3 cellular contexts compared by ENCODE assay signal in genomic region chr22:27257987-27258386, GRCh38.
TF ChIP-seq lines count a peak whose summit lies in the region.

No MANE protein-coding gene starts in this region.

TF ChIP-seq in SK-N-SH, 30 proteins besides CTCF, POLR2A, EP300 and RAD21 (continued from another document):
- TF ChIP-seq PBX3 (IDR thresholded peaks at IDR 0.05) (no peak), TEAD4 (IDR thresholded peaks at IDR 0.05; ENCODE audit: borderline replicate concordance, insufficient read depth) (no peak), NRF1 (IDR thresholded peaks at IDR 0.05; ENCODE audit: low read depth, low read length) (no peak)
TF ChIP-seq in SK-N-SH: peak in this region for 0.

TF ChIP-seq in SK-N-SH treated with all-trans-retinoic acid at 6 μM for 48 hours, 23 proteins besides CTCF, POLR2A, EP300 and RAD21 (continued from another document):
- TF ChIP-seq TSHZ2 (CRISPR knock-in tag; IDR thresholded peaks at IDR 0.05) (no peak), CSRNP3 (CRISPR knock-in tag; IDR thresholded peaks at IDR 0.05) (no peak), POU6F1 (CRISPR knock-in tag; IDR thresholded peaks at IDR 0.05; ENCODE audit: borderline replicate concordance, low read depth) (no peak), ZNF70 (CRISPR knock-in tag; IDR thresholded peaks at IDR 0.05) (no peak), ZNF8 (CRISPR knock-in tag; IDR thresholded peaks at IDR 0.05) (no peak), ZNF565 (CRISPR knock-in tag; conservative IDR thresholded peaks at IDR 0.05; ENCODE audit: low read depth) (no peak), ISL1 (CRISPR knock-in tag; IDR thresholded peaks at IDR 0.05) (no peak), RARB (CRISPR knock-in tag; IDR thresholded peaks at IDR 0.05) (no peak), ZC3H10 (CRISPR knock-in tag; IDR thresholded peaks at IDR 0.05) (no peak)

TF ChIP-seq in WTC11, 78 proteins besides CTCF, POLR2A, EP300 and RAD21 (continued from another document):
- no peak for TF ChIP-seq PRDM15 (CRISPR knock-in tag; IDR thresholded peaks at IDR 0.05)
